ENCODE assay signal across 33 cellular contexts in genomic region chr7:108202743-108203142, GRCh38.
"Had no signal": no experiment of that assay in that cellular context is flagged by ENCODE, and none has a peak within 500 bp of the region (broad histone marks: within the 10 kb centered on the region; RNA-seq: fewer than 3 reads in every experiment).

No MANE protein-coding gene starts in this region.

- H3K4me3 Mint-ChIP-seq: activated CD4-positive, alpha-beta memory T cell treated with anti-CD3 and anti-CD28 coated beads for 36 hours; activated CD4-positive, alpha-beta T cell treated with anti-CD3 and anti-CD28 coated beads for 36 hours; activated CD4-positive, alpha-beta T cell treated with anti-CD3 and anti-CD28 coated beads, Interleukin-2, amount 10 ng/mL, durations not matched to agents 24 days and 14 days; activated naive CD4-positive, alpha-beta T cell treated with anti-CD3 and anti-CD28 coated beads, Interleukin-2, amount 10 ng/mL, durations not matched to agents 7 days and 5 days; activated T-cell treated with anti-CD3 and anti-CD28 coated beads, Interleukin-2, amount 50 U/mL, for 24 hours; activated T-cell treated with anti-CD3 and anti-CD28 coated beads, Interleukin-2, amount 50 U/mL, for 72 hours; central memory CD8-positive, alpha-beta T cell; effector memory CD8-positive, alpha-beta T cell had no signal

- H3K27me3 Mint-ChIP-seq: activated CD4-positive, alpha-beta T cell treated with anti-CD3 and anti-CD28 coated beads for 36 hours; activated naive CD4-positive, alpha-beta T cell treated with anti-CD3 and anti-CD28 coated beads, Interleukin-2, amount 10 ng/mL, durations not matched to agents 7 days and 5 days; activated T-cell treated with anti-CD3 and anti-CD28 coated beads, Interleukin-2, amount 50 U/mL, for 24 hours had no signal

- H3K27me3 ChIP-seq: brain microvascular endothelial cell, esophagus squamous epithelium, gastroesophageal sphincter had no signal

- H3K9me3 ChIP-seq: esophagus squamous epithelium, gastroesophageal sphincter had no signal

- H3K4me3 ChIP-seq: esophagus squamous epithelium, gastroesophageal sphincter had no signal

- FAIRE-seq: astrocyte, bronchial epithelial cell, colon, endometrium, endothelial cell of umbilical vein had no signal

- DNase-seq: activated CD4-positive, alpha-beta memory T cell treated with anti-CD3 and anti-CD28 coated beads for 36 hours; activated CD4-positive, alpha-beta T cell treated with anti-CD3 and anti-CD28 coated beads for 36 hours; activated CD4-positive, alpha-beta T cell treated with anti-CD3 and anti-CD28 coated beads, Interleukin-2, amount 10 ng/mL, durations not matched to agents 24 days and 14 days; activated CD4-positive, CD25-positive, alpha-beta regulatory T cell; activated CD4-positive, CD25-positive, alpha-beta regulatory T cell treated with anti-CD3 and anti-CD28 coated beads, Interleukin-2, amount 50 U/mL, for 72 hours; activated CD8-positive, alpha-beta memory T cell treated with anti-CD3 and anti-CD28 coated beads, Interleukin-2, amount 50 U/mL, for 48 hours; activated gamma-delta T cell; activated naive CD4-positive, alpha-beta T cell; activated naive CD4-positive, alpha-beta T cell treated with anti-CD3 and anti-CD28 coated beads, Interleukin-2, amount 10 ng/mL, durations not matched to agents 7 days and 5 days; activated T-cell treated with anti-CD3 and anti-CD28 coated beads for 4 hours; activated T-cell treated with anti-CD3 and anti-CD28 coated beads, Interleukin-2, amount 50 U/mL, for 24 hours; activated T-cell treated with anti-CD3 and anti-CD28 coated beads, Interleukin-2, amount 50 U/mL, for 72 hours; amniotic stem cell; anterior cingulate cortex; brain microvascular endothelial cell; cortex of kidney; dermis blood vessel endothelial cell; effector CD4-positive, alpha-beta T cell; effector memory CD8-positive, alpha-beta T cell; esophagus squamous epithelium; foreskin melanocyte; head of caudate nucleus; hippocampal formation; T-helper 2 cell had no signal

- H3K36me3 ChIP-seq: brain microvascular endothelial cell, esophagus squamous epithelium, gastroesophageal sphincter had no signal

- ATAC-seq: activated CD4-positive, alpha-beta T cell treated with anti-CD3 and anti-CD28 coated beads for 36 hours; activated naive CD4-positive, alpha-beta T cell treated with anti-CD3 and anti-CD28 coated beads, Interleukin-2, amount 50 U/mL, for 72 hours; activated T-cell treated with anti-CD3 and anti-CD28 coated beads, Interleukin-2, amount 50 U/mL, for 72 hours; effector memory CD8-positive, alpha-beta T cell; gastroesophageal sphincter had no signal

- H3K27ac ChIP-seq: brain microvascular endothelial cell, epithelial cell of prostate, esophagus squamous epithelium, gastroesophageal sphincter had no signal

- H3K4me1 Mint-ChIP-seq: activated CD4-positive, alpha-beta T cell treated with anti-CD3 and anti-CD28 coated beads for 36 hours; activated CD4-positive, alpha-beta T cell treated with anti-CD3 and anti-CD28 coated beads, Interleukin-2, amount 10 ng/mL, durations not matched to agents 24 days and 14 days; activated naive CD4-positive, alpha-beta T cell treated with anti-CD3 and anti-CD28 coated beads, Interleukin-2, amount 10 ng/mL, durations not matched to agents 7 days and 5 days; central memory CD8-positive, alpha-beta T cell had no signal

- H3K36me3 Mint-ChIP-seq: activated CD4-positive, alpha-beta memory T cell treated with anti-CD3 and anti-CD28 coated beads for 36 hours; activated naive CD4-positive, alpha-beta T cell treated with anti-CD3 and anti-CD28 coated beads, Interleukin-2, amount 10 ng/mL, durations not matched to agents 7 days and 5 days; activated naive CD4-positive, alpha-beta T cell treated with anti-CD3 and anti-CD28 coated beads, Interleukin-2, amount 50 U/mL, for 72 hours had no signal

- H3K9me3 Mint-ChIP-seq: activated CD4-positive, alpha-beta memory T cell treated with anti-CD3 and anti-CD28 coated beads for 36 hours; activated CD4-positive, alpha-beta T cell treated with anti-CD3 and anti-CD28 coated beads, Interleukin-2, amount 10 ng/mL, durations not matched to agents 24 days and 14 days; activated naive CD4-positive, alpha-beta T cell treated with anti-CD3 and anti-CD28 coated beads, Interleukin-2, amount 10 ng/mL, durations not matched to agents 7 days and 5 days; activated naive CD4-positive, alpha-beta T cell treated with anti-CD3 and anti-CD28 coated beads, Interleukin-2, amount 50 U/mL, for 72 hours; activated T-cell treated with anti-CD3 and anti-CD28 coated beads, Interleukin-2, amount 50 U/mL, for 24 hours; activated T-cell treated with anti-CD3 and anti-CD28 coated beads, Interleukin-2, amount 50 U/mL, for 72 hours; central memory CD8-positive, alpha-beta T cell; effector memory CD8-positive, alpha-beta T cell had no signal

- H3K4me1 ChIP-seq: esophagus squamous epithelium, gastroesophageal sphincter had no signal

- H3K27ac Mint-ChIP-seq: activated CD4-positive, alpha-beta memory T cell treated with anti-CD3 and anti-CD28 coated beads for 36 hours; activated CD4-positive, alpha-beta T cell treated with anti-CD3 and anti-CD28 coated beads for 36 hours; activated CD4-positive, alpha-beta T cell treated with anti-CD3 and anti-CD28 coated beads, Interleukin-2, amount 10 ng/mL, durations not matched to agents 24 days and 14 days; activated naive CD4-positive, alpha-beta T cell treated with anti-CD3 and anti-CD28 coated beads, Interleukin-2, amount 10 ng/mL, durations not matched to agents 7 days and 5 days; activated naive CD4-positive, alpha-beta T cell treated with anti-CD3 and anti-CD28 coated beads, Interleukin-2, amount 50 U/mL, for 72 hours; activated T-cell treated with anti-CD3 and anti-CD28 coated beads, Interleukin-2, amount 50 U/mL, for 24 hours; activated T-cell treated with anti-CD3 and anti-CD28 coated beads, Interleukin-2, amount 50 U/mL, for 72 hours; effector memory CD8-positive, alpha-beta T cell had no signal
